Comparison of ENCODE assay signal across 22 cellular contexts in genomic region chr2:98269830-98270229, GRCh38.
DNase-seq lines count a peak whose midpoint lies in the region; ATAC-seq and TF ChIP-seq lines count a peak whose summit lies in the region.
"Had no signal": no experiment of that assay in that cellular context is flagged by ENCODE, and none has a peak within 500 bp of the region (broad histone marks: within the 10 kb centered on the region; RNA-seq: fewer than 3 reads in every experiment).

No MANE protein-coding gene starts in this region.

- intact Hi-C loops in ascending aorta (cut with DNase I), result loop anchor here (1.0 to 5.0 kb wide), 3 partner anchors 123 to 464 kb away; partner anchors contain the start of gene TMEM131
- intact Hi-C loops in prostate gland (cut with DNase I), result no loop called here

- peaks cover 3% of the 10 kb centered on the region for H3K27me3 Mint-ChIP-seq in GM23338 (ENCODE audit: insufficient read depth, low read depth, poor library complexity)

- H3K4me1 Mint-ChIP-seq in GM23338, result peaks cover 9% of the 10 kb centered on the region; the same call in 1 of the 3 replicates
- H3K4me1 Mint-ChIP-seq: immature natural killer cell had no signal

- H3K27ac ChIP-seq in GM23338 (ENCODE audit: low read depth) (no peak overlapping the region), ascending aorta (peak overlapping the region; percentile 62 to 65), thoracic aorta (peak overlapping the region; percentile 54 to 68), prostate gland (no peak overlapping the region)
- H3K27ac ChIP-seq: BLaER1 treated with 17β-estradiol and CSF1 and Interleukin-3, amounts not matched to agents 10 nM and 100 nM; body of pancreas; pancreas; tibial nerve; VCaP had no signal

- peaks cover 3% of the 10 kb centered on the region; the same call in 1 of the 3 replicates for H3K9me3 Mint-ChIP-seq in GM23338
- H3K9me3 Mint-ChIP-seq: natural killer cell treated with Interleukin-12 subunit alpha and Interleukin-12 subunit beta and Interleukin-15 and Interleukin-18, amount 100 ng/mL, for 72 hours had no signal

- H3K9me2 ChIP-seq in GM23338 (ENCODE audit: insufficient read depth), result no peaks in the 10 kb centered on the region

- H3K9me3 ChIP-seq in ascending aorta, result peaks cover 0 to 3% of the 10 kb centered on the region in 2 donors
- no peaks in the 10 kb centered on the region for H3K9me3 ChIP-seq in thoracic aorta
- H3K9me3 ChIP-seq in prostate gland, result no peaks in the 10 kb centered on the region
- H3K9me3 ChIP-seq: body of pancreas, mucosa of descending colon, pancreas had no signal

- H3K4me1 ChIP-seq in GM23338 (ENCODE audit: insufficient read depth), result no peaks in the 10 kb centered on the region
- H3K4me1 ChIP-seq in ascending aorta, result peaks cover 0 to 4% of the 10 kb centered on the region in 2 donors
- H3K4me1 ChIP-seq in thoracic aorta (ENCODE audit: control insufficient read depth in 1 of 2, low read depth in 2 of 2), result peaks cover 5 to 31% of the 10 kb centered on the region in 2 donors
- no peaks in the 10 kb centered on the region for H3K4me1 ChIP-seq in prostate gland (replicated peaks)
- H3K4me1 ChIP-seq: BLaER1 treated with 17β-estradiol and CSF1 and Interleukin-3, amounts not matched to agents 10 nM and 100 nM; body of pancreas; pancreas; tibial nerve had no signal

- no peak for ATAC-seq in GM23338
- ATAC-seq in thoracic aorta (ENCODE audit: insufficient number of reproducible peaks, low FRiP score, low read depth), result peak; percentile 73
- ATAC-seq in HG03159 (IDR thresholded peaks at IDR 0.05; ENCODE audit: unreplicated experiment), result no peak
- ATAC-seq: natural killer cell treated with Interleukin-12 subunit alpha and Interleukin-12 subunit beta and Interleukin-15 and Interleukin-18, amount 100 ng/mL, for 72 hours had no signal

- H4K20me1 ChIP-seq in GM23338 (replicated peaks; ENCODE audit: insufficient read depth), result no peaks in the 10 kb centered on the region
- H4K20me1 ChIP-seq: BLaER1 treated with 17β-estradiol and CSF1 and Interleukin-3, amounts not matched to agents 10 nM and 100 nM had no signal

- no peaks in the 10 kb centered on the region for H3K36me3 Mint-ChIP-seq in GM23338 (ENCODE audit: low read depth)
- H3K36me3 Mint-ChIP-seq: immature natural killer cell had no signal

- no peak for TF ChIP-seq CTCF in GM23338 (conservative IDR thresholded peaks at IDR 0.05; ENCODE audit: low read depth in 2 of 2)
- TF ChIP-seq CTCF in ascending aorta (IDR thresholded peaks at IDR 0.05), result no peak
- no peak for TF ChIP-seq CTCF in fibroblast of the aortic adventitia (IDR thresholded peaks at IDR 0.05; ENCODE audit: insufficient read depth, low read length)
- no peak for TF ChIP-seq CTCF in thoracic aorta (IDR thresholded peaks at IDR 0.05)
- TF ChIP-seq CTCF in prostate gland (IDR thresholded peaks at IDR 0.05), result no peak

- no peaks in the 10 kb centered on the region for H3K36me3 ChIP-seq in GM23338 (ENCODE audit: insufficient read depth)
- no peaks in the 10 kb centered on the region for H3K36me3 ChIP-seq in ascending aorta
- no peaks in the 10 kb centered on the region for H3K36me3 ChIP-seq in thoracic aorta
- no peaks in the 10 kb centered on the region for H3K36me3 ChIP-seq in prostate gland
- H3K36me3 ChIP-seq: BLaER1 treated with 17β-estradiol and CSF1 and Interleukin-3, amounts not matched to agents 10 nM and 100 nM; pancreas; tibial nerve had no signal

- H3K4me3 Mint-ChIP-seq in GM23338, result no peak overlapping the region
- H3K4me3 Mint-ChIP-seq: immature natural killer cell; natural killer cell treated with Interleukin-12 subunit alpha and Interleukin-12 subunit beta and Interleukin-15 and Interleukin-18, amount 100 ng/mL, for 72 hours had no signal

- H3K4me3 ChIP-seq in GM23338 (no peak overlapping the region), ascending aorta (no peak overlapping the region), fibroblast of the aortic adventitia (ENCODE audit: low read depth, low read length) (no peak overlapping the region), thoracic aorta (no peak overlapping the region), prostate gland (no peak overlapping the region)
- H3K4me3 ChIP-seq: BLaER1 treated with 17β-estradiol and CSF1 and Interleukin-3, amounts not matched to agents 10 nM and 100 nM; body of pancreas; lung; mucosa of descending colon; pancreas; tibial nerve had no signal

- no peak for DNase-seq in GM23338 (ENCODE audit: low spot score)
- no peak for DNase-seq in ascending aorta (ENCODE audit: low spot score in 2 of 2)
- peak; percentile 76 for DNase-seq in fibroblast of the aortic adventitia (ENCODE audit: low read depth)
- no peak for DNase-seq in thoracic aorta (ENCODE audit: low spot score)
- no peak for DNase-seq in hypothalamus (lab: John Stamatoyannopoulos, UW)
- DNase-seq in prostate gland (ENCODE audit: low spot score), result no peak
- DNase-seq: activated CD4-positive, alpha-beta T cell treated with anti-CD3 and anti-CD28 coated beads for 48 hours; activated gamma-delta T cell; activated T-cell treated with anti-CD3 and anti-CD28 coated beads, Interleukin-2, amount 50 U/mL, for 1 hour; immature natural killer cell; left cardiac atrium; NCI-H446 treated with DMSO at 0.1 percent for 48 hours; NCI-H774 had no signal

- H3K27me3 ChIP-seq in GM23338 (ENCODE audit: insufficient read depth) (no peaks in the 10 kb centered on the region), ascending aorta (no peaks in the 10 kb centered on the region), thoracic aorta (replicated peaks; ENCODE audit: insufficient read depth) (no peaks in the 10 kb centered on the region), prostate gland (replicated peaks; ENCODE audit: insufficient read depth) (no peaks in the 10 kb centered on the region)
- H3K27me3 ChIP-seq: BLaER1 treated with 17β-estradiol and CSF1 and Interleukin-3, amounts not matched to agents 10 nM and 100 nM; body of pancreas; pancreas; tibial nerve had no signal

- no peaks in the 10 kb centered on the region for H3F3A ChIP-seq in GM23338 (replicated peaks; ENCODE audit: low read depth)

- H3K4me2 ChIP-seq in GM23338, result no peak overlapping the region
- H3K4me2 ChIP-seq: BLaER1 treated with 17β-estradiol and CSF1 and Interleukin-3, amounts not matched to agents 10 nM and 100 nM had no signal

- no peak for TF ChIP-seq POLR2A in prostate gland (IDR thresholded peaks at IDR 0.05)

- WGBS in prostate gland, result 68% methylated on average over 2 of the region's 2 CpGs

- no peaks in the 10 kb centered on the region for H3K79me2 ChIP-seq in GM23338 (replicated peaks; ENCODE audit: insufficient read depth)

- H2AFZ ChIP-seq in GM23338, result peak overlapping the region; percentile 1; the same call in 1 of the 2 replicates

- 0 out of 2 replicates have a peak overlapping the region, but pooled peaks have one; percentile 28 for H3K27ac Mint-ChIP-seq in GM23338
- H3K27ac Mint-ChIP-seq: immature natural killer cell; natural killer cell treated with Interleukin-12 subunit alpha and Interleukin-12 subunit beta and Interleukin-15 and Interleukin-18, amount 100 ng/mL, for 72 hours had no signal

TF ChIP-seq in GM23338, 12 proteins besides CTCF, POLR2A, EP300 and RAD21:
- TF ChIP-seq ETS1 (IDR thresholded peaks at IDR 0.05) (no peak), NANOG (IDR thresholded peaks at IDR 0.05; ENCODE audit: borderline replicate concordance) (no peak), STAT1 (IDR thresholded peaks at IDR 0.05; ENCODE audit: unreplicated experiment) (no peak), POLR2AphosphoS5 (IDR thresholded peaks at IDR 0.05; ENCODE audit: low read depth) (no peak), REST (IDR thresholded peaks at IDR 0.05; ENCODE audit: unreplicated experiment) (no peak), JUNB (IDR thresholded peaks at IDR 0.05; ENCODE audit: unreplicated experiment) (no peak)

Comparison
In these comparisons a context has a peak if more than half of its experiments do, and no peak if none do; other contexts are left out.
1. H3K27ac ChIP-seq: peak in ascending aorta (2 of 2) and thoracic aorta (2 of 2); none in GM23338 (single experiment) and prostate gland (0 of 2).